2 cellular contexts compared by ENCODE assay signal in the genomic region with DNA sequence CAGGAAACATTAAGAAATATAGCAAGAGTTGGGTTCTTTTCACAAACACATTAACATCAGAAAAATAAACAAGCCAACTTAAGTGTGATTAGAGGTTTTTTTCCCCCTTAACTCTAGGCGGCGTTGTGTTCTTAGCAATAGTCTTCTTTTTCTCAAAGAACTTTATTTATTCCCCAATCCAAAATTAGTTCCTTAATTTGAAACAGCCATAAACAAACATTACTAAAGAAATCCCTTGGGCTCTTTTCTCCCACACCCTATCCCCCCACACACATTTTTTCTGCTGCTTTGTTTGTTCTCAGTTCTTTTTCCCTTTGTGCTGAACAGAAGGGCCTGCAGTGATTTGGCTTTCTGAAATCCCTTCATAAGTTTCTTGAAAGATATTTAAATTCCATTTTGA.
TF ChIP-seq lines count a peak whose summit lies in the region.

No MANE protein-coding gene starts in this region.

TF ChIP-seq in Ishikawa, 13 proteins besides CTCF, POLR2A, EP300 and RAD21 (continued from another document):
- no peak for TF ChIP-seq TCF12 (IDR thresholded peaks at IDR 0.05; ENCODE audit: low read depth)
- TF ChIP-seq YY1 (IDR thresholded peaks at IDR 0.05; ENCODE audit: low read depth): no peak
- TF ChIP-seq CREB1 (IDR thresholded peaks at IDR 0.05; ENCODE audit: low read depth): no peak

TF ChIP-seq in liver, 16 proteins besides CTCF, POLR2A, EP300 and RAD21 (continued from another document):
- no peak for TF ChIP-seq EGR1 (IDR thresholded peaks at IDR 0.05; ENCODE audit: low read depth in 2 of 2)
- TF ChIP-seq, protein P1, sequence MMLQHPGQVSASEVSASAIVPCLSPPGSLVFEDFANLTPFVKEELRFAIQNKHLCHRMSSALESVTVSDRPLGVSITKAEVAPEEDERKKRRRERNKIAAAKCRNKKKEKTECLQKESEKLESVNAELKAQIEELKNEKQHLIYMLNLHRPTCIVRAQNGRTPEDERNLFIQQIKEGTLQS (IDR thresholded peaks at IDR 0.05): no peak
